Comparison of ENCODE assay signal across 8 cellular contexts in the genomic region with DNA sequence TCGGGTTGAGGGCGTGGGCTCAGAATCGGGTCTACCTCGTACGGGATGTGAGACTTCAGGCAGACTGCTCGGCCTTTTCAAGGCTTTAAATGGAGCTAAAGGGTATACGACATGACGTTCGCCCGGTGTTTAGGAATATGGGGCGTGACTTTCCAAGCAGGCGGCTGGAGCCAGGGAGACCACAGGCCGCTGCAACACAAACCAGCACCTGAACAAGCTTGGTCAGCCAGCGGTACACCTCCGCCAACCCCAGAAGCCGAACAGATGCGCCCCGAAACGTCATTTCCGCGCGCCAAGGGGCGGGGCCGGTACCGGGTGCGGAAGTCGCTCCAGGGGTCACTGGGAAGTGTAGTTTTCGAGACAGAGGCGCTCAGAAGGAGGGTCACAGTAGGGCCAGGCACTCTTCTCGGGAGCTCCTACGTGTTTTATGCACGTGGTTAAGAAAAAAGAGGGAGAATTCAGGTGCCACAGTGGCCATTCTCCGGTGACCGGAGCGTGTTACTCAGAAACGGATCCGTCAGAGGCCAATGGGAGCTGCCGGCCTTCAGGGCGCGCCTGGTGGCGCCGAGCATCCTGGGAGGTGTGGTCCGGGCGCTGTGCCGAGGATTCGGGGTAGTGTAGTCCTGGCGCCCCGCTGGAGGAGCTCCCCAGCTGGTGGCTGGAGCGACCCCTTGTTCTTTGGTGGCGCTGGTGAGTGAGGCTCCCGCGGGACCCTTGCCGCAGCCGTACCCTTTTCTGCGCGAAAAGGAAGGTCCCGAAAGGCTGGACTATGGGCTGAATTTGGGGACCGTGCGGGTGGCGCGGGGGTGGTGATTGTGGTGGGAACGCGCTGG. TPM values are rescaled to one million over a fixed set of nuclear protein-coding genes. Genes with fewer than 3 reads are reported as not detected.
DNase-seq lines count a peak whose midpoint lies in the region; ATAC-seq, FAIRE-seq and TF ChIP-seq lines count a peak whose summit lies in the region.

A gene (plus strand): TSS at position 613 of the 833 bp plus-strand sequence. CDS start 17,160 bp downstream, outside the sequence.

- peak; percentile 93 for FAIRE-seq in GM12892 (lab: Jason Lieb, UNC)

- intact Hi-C loops in adrenal gland (cut with DNase I) (no loop called here), heart left ventricle (cut with DNase I) (loop anchor here in 9 of 10 donors (2.0 to 10.0 kb wide), 9 partner anchors 151 to 507 kb away; a partner anchor contains a TSS), transverse colon (cut with DNase I; ENCODE audit: low total_unique reads) (no loop called here)

- in situ Hi-C loops in transverse colon (cut with MboI; ENCODE audit: low pct_ligation_motif_present in 1 of 4, low pct_unique_long_range_greater_than_20kb in 1 of 4, low sequenced_read_pairs in 3 of 4): loop anchor here (25.0 kb wide), 1 partner anchor 776 kb away; no protein-coding TSS in a partner anchor

- TF ChIP-seq CTCF in adrenal gland (IDR thresholded peaks at IDR 0.05) (no peak), heart left ventricle (IDR thresholded peaks at IDR 0.05) (peak in 3 of 12 donors; percentile 15 to 24 (median 23)), transverse colon (IDR thresholded peaks at IDR 0.05) (no peak)

- H3K27me3 ChIP-seq in adrenal gland (no peaks in the 10 kb centered on the region), heart left ventricle (peaks cover 0 to 9% (median 0%) of the 10 kb centered on the region in 9 donors), transverse colon (no peaks in the 10 kb centered on the region)

- no peaks in the 10 kb centered on the region for H3K36me3 ChIP-seq in adrenal gland (replicated peaks in 1 of 2)
- peaks cover 0 to 16% (median 6%) of the 10 kb centered on the region in 9 donors for H3K36me3 ChIP-seq in heart left ventricle
- no peaks in the 10 kb centered on the region for H3K36me3 ChIP-seq in transverse colon

- H3K9me3 ChIP-seq in adrenal gland (replicated peaks in 1 of 3) (peaks cover 0 to 7% (median 0%) of the 10 kb centered on the region in 3 donors), heart left ventricle (peaks cover 0 to 20% (median 12%) of the 10 kb centered on the region in 12 donors), transverse colon (peaks cover 0 to 16% of the 10 kb centered on the region in 2 donors)

- H3K4me3 ChIP-seq in adrenal gland (peak within 1 kb of the TSS; percentile 9 to 93 (median 72)), heart left ventricle (peak within 1 kb of the TSS; percentile 62 to 99 (median 78)), transverse colon (peak within 1 kb of the TSS; percentile 63 to 80 (median 74))

- H3K27ac ChIP-seq in adrenal gland: peak within 1 kb of the TSS; percentile 73 to 98 (median 97)
- H3K27ac ChIP-seq in heart left ventricle: peak within 1 kb of the TSS; percentile 80 to 100 (median 95)
- H3K27ac ChIP-seq in transverse colon: peak within 1 kb of the TSS; percentile 86 to 93 (median 90)

- TF ChIP-seq EP300 in transverse colon (IDR thresholded peaks at IDR 0.05; ENCODE audit: low read depth): no peak

- WGBS in adrenal gland, 4 donors: 0 to 1% (median 0%) methylated on average over 34 to 63 of the region's 63 CpGs
- WGBS in heart left ventricle, 4 donors: 0 to 1% (median 0%) methylated on average over 42 to 63 of the region's 63 CpGs
- WGBS in transverse colon (ENCODE audit: low coverage in 1 of 2), 2 donors: 0 to 1% methylated on average over 7 to 54 of the region's 63 CpGs

- peak; percentile 87 for DNase-seq in GM12892 (ENCODE audit: insufficient read length)
- DNase-seq in NCI-H1436 (lab: John Stamatoyannopoulos, UW): peak; percentile 86
- peak; percentile 92 for DNase-seq in SW480 (ENCODE audit: low spot score)
- DNase-seq in adrenal gland: peak; percentile 93 to 98 (median 97)
- DNase-seq in heart left ventricle: peak; percentile 96 to 97 (median 97)
- peak; percentile 95 for DNase-seq in pons (ENCODE audit: low spot score)
- DNase-seq in transverse colon: peak; percentile 98

- TF ChIP-seq POLR2A in GM12892 (IDR thresholded peaks at IDR 0.05; ENCODE audit: low read depth, low read length) (peak; percentile 90), adrenal gland (IDR thresholded peaks at IDR 0.05) (peak; percentile 71 to 76), heart left ventricle (IDR thresholded peaks at IDR 0.05) (peak in 1 of 2 donors; percentile 75), transverse colon (IDR thresholded peaks at IDR 0.05) (peak; percentile 76)

- peaks cover 7 to 14% of the 10 kb centered on the region in 2 donors for H3K4me1 ChIP-seq in adrenal gland (replicated peaks in 1 of 2)
- peaks cover 0 to 21% (median 12%) of the 10 kb centered on the region in 12 donors for H3K4me1 ChIP-seq in heart left ventricle
- H3K4me1 ChIP-seq in transverse colon: peaks cover 0 to 19% (median 12%) of the 10 kb centered on the region in 4 donors

- ATAC-seq in HG02840 (IDR thresholded peaks at IDR 0.05; ENCODE audit: low FRiP score, unreplicated experiment): peak; percentile 96
- ATAC-seq in heart left ventricle: peak; percentile 99

RNA-seq across cellular contexts. Expression of the gene that starts here (rescaled TPM):
- 8.2 TPM for polyA plus RNA-seq in GM12892 (2012; ENCODE audit: missing spikeins)
- total RNA-seq in adrenal gland (10 to 100 TPM in 7 of 8 donors, 1 to 10 TPM in 1; 7.1 to 15.5 (median 11.9) TPM), heart left ventricle (1 to 10 TPM; 4.0 to 9.8 (median 6.3) TPM), transverse colon (10 to 100 TPM; 12.7 to 24.3 (median 17.5) TPM)
- polyA plus RNA-seq in adrenal gland (10 to 100 TPM in 2 of 3 donors, 1 to 10 TPM in 1; 8.0 to 54.9 (median 53.8) TPM), heart left ventricle (1 to 10 TPM; 5.9 to 6.7 TPM)

Comparison
In these comparisons a context has a peak if more than half of its experiments do, and no peak if none do; other contexts are left out.
1. Peak in every context shown above with its lines: DNase-seq, ATAC-seq, H3K4me3 ChIP-seq and H3K27ac ChIP-seq.
2. intact Hi-C loops: an anchor here in heart left ventricle (2.0 to 10.0 kb wide); none called in adrenal gland and transverse colon.